17 cellular contexts compared by ENCODE assay signal in genomic region chr5:181198905-181199519, GRCh38. TPM values are rescaled to one million over a fixed set of nuclear protein-coding genes. Genes with fewer than 3 reads are reported as not detected.
DNase-seq lines count a peak whose midpoint lies in the region; ATAC-seq and TF ChIP-seq lines count a peak whose summit lies in the region.
"Had no signal": no experiment of that assay in that cellular context is flagged by ENCODE, and none has a peak within 500 bp of the region (broad histone marks: within the 10 kb centered on the region; RNA-seq: fewer than 3 reads in every experiment).

No MANE protein-coding gene starts in this region.

- no peak overlapping the region for H3K4me3 ChIP-seq in brain microvascular endothelial cell (ENCODE audit: low read depth, low read length)

- H3K27ac ChIP-seq in brain microvascular endothelial cell = no peak overlapping the region

- H3K4me3 Mint-ChIP-seq in WTC11 = no peak overlapping the region
- no peak overlapping the region for H3K4me3 Mint-ChIP-seq in activated naive CD8-positive, alpha-beta T cell treated with anti-CD3 and anti-CD28 coated beads for 36 hours

- H3K27me3 ChIP-seq in brain microvascular endothelial cell (replicated peaks) = no peaks in the 10 kb centered on the region

- peaks cover 56% of the 10 kb centered on the region for H3K27me3 Mint-ChIP-seq in WTC11 (ENCODE audit: low read depth)
- H3K27me3 Mint-ChIP-seq in activated naive CD8-positive, alpha-beta T cell treated with anti-CD3 and anti-CD28 coated beads for 36 hours = peaks cover 8% of the 10 kb centered on the region

- H3K36me3 ChIP-seq in brain microvascular endothelial cell (replicated peaks) = no peaks in the 10 kb centered on the region
- H3K36me3 ChIP-seq: BE2C had no signal

- peaks cover 54% of the 10 kb centered on the region for H3K4me1 Mint-ChIP-seq in WTC11
- H3K4me1 Mint-ChIP-seq in activated naive CD8-positive, alpha-beta T cell treated with anti-CD3 and anti-CD28 coated beads for 36 hours = no peaks in the 10 kb centered on the region

- H3K27ac Mint-ChIP-seq in WTC11 = no peak overlapping the region
- H3K27ac Mint-ChIP-seq in activated naive CD8-positive, alpha-beta T cell treated with anti-CD3 and anti-CD28 coated beads for 36 hours = no peak overlapping the region

- DNase-seq in GM13977 (ENCODE audit: low spot score) (peak; percentile 78), WTC11 (ENCODE audit: low spot score) (peak; percentile 16), D341Med (ENCODE audit: low spot score) (no peak), brain microvascular endothelial cell (no peak), hepatic stellate cell (ENCODE audit: low spot score) (no peak)
- DNase-seq in activated naive CD8-positive, alpha-beta T cell treated with anti-CD3 and anti-CD28 coated beads for 36 hours = no peak
- DNase-seq: activated CD8-positive, alpha-beta memory T cell treated with anti-CD3 and anti-CD28 coated beads, Interleukin-2, amount 50 U/mL, for 48 hours; BE2C; KBM-7; mammary epithelial cell; NCI-H748 treated with DMSO at 0.1 percent for 48 hours; retina had no signal

- ATAC-seq in GM21367 (IDR thresholded peaks at IDR 0.05; ENCODE audit: unreplicated experiment) (peak; percentile 51), HG02981 (IDR thresholded peaks at IDR 0.05; ENCODE audit: unreplicated experiment) (peak; percentile 80), WTC11 (peak; percentile 29)

- H3K36me3 Mint-ChIP-seq in WTC11 = no peaks in the 10 kb centered on the region
- H3K36me3 Mint-ChIP-seq in activated naive CD8-positive, alpha-beta T cell treated with anti-CD3 and anti-CD28 coated beads for 36 hours = no peaks in the 10 kb centered on the region

- in situ Hi-C loops in GM13977 (cut with MboI; ENCODE audit: low pct_unique_long_range_greater_than_20kb, low sequenced_read_pairs, unreplicated experiment) = no loop called here
- in situ Hi-C loops in brain microvascular endothelial cell (cut with HindIII; ENCODE audit: low pct_ligation_motif_present, low sequenced_read_pairs) = no loop called here

- no peaks in the 10 kb centered on the region for H3K9me3 Mint-ChIP-seq in WTC11
- H3K9me3 Mint-ChIP-seq in activated naive CD8-positive, alpha-beta T cell treated with anti-CD3 and anti-CD28 coated beads for 36 hours = no peaks in the 10 kb centered on the region

- CTCF ChIA-PET in WTC11 (lab: Charles Lee) = interaction anchor here (0.9 to 1.6 kb wide), 3 partner anchors 14 to 30 kb away, joined by 3 to 10 read pairs (median 3); no protein-coding TSS in a partner anchor

- POLR2A ChIA-PET in WTC11 (lab: Charles Lee) = interaction anchor here (1.0 to 1.3 kb wide), 2 partner anchors 8 to 61 kb away, joined by 3 read pairs; no protein-coding TSS in a partner anchor

- TF ChIP-seq CTCF in GM13977 (IDR thresholded peaks at IDR 0.05; ENCODE audit: extremely low read depth, insufficient read depth, missing control alignments) (no peak), WTC11 (IDR thresholded peaks at IDR 0.05) (no peak), brain microvascular endothelial cell (IDR thresholded peaks at IDR 0.05; ENCODE audit: low read depth, low read length, missing control alignments) (no peak)

TF ChIP-seq in WTC11, 78 proteins besides CTCF, POLR2A, EP300 and RAD21:
- TF ChIP-seq MXD4 (CRISPR knock-in tag; IDR thresholded peaks at IDR 0.05; ENCODE audit: borderline replicate concordance) (no peak), SOX15 (CRISPR knock-in tag; IDR thresholded peaks at IDR 0.05) (no peak), ZNF219 (CRISPR knock-in tag; IDR thresholded peaks at IDR 0.05; ENCODE audit: borderline replicate concordance) (no peak), NFATC4 (CRISPR knock-in tag; IDR thresholded peaks at IDR 0.05) (no peak)

RNA-seq across cellular contexts. Expression of gene TRIM7, which starts 6.0 kb away (rescaled TPM):
- total RNA-seq in WTC11 (2021) = 0.64 to 1.4 TPM (median 0.98 TPM) in 3 replicates
- total RNA-seq in activated naive CD8-positive, alpha-beta T cell treated with anti-CD3 and anti-CD28 coated beads for 36 hours = under 1 TPM; 0.62 to 0.68 TPM

RNA-seq across cellular contexts. Expression of gene TRIM41, which starts 24.1 kb away (rescaled TPM):
- 31.9 to 33.5 TPM (median 32.2 TPM) in 3 replicates for total RNA-seq in WTC11 (2021)
- 10 to 100 TPM; 34.2 to 37.6 TPM for total RNA-seq in activated naive CD8-positive, alpha-beta T cell treated with anti-CD3 and anti-CD28 coated beads for 36 hours

RNA-seq across cellular contexts. Expression of gene RACK1, which starts 44.7 kb away (rescaled TPM):
- total RNA-seq in WTC11 (2021) = 2,360 to 2,535 TPM (median 2,479 TPM) in 3 replicates
- 1,000 to 10,000 TPM; 2,517 to 2,594 TPM for total RNA-seq in activated naive CD8-positive, alpha-beta T cell treated with anti-CD3 and anti-CD28 coated beads for 36 hours

RNA-seq across cellular contexts. Expression of gene OR2V2, which starts 51.6 kb away (rescaled TPM):
- not detected in 3 replicates for total RNA-seq in WTC11 (2021)
- not detected for total RNA-seq in activated naive CD8-positive, alpha-beta T cell treated with anti-CD3 and anti-CD28 coated beads for 36 hours
- total RNA-seq: cardiac septum; fibroblast of villous mesenchyme; mammary epithelial cell; T-helper 2 cell treated with Interferon-gamma antibody and Interleukin-4, amounts not matched to agents 100 ng/mL and 5 ng/mL, for 36 hours had no signal

Comparison
In these comparisons a context has a peak if more than half of its experiments do, and no peak if none do; other contexts are left out.
1. DNase-seq: peak in GM13977 (single experiment) and WTC11 (single experiment); none in D341Med (single experiment), brain microvascular endothelial cell (single experiment), hepatic stellate cell (single experiment) and activated naive CD8-positive, alpha-beta T cell treated with anti-CD3 and anti-CD28 coated beads for 36 hours (single experiment).
2. ATAC-seq: peak in every context shown above with its lines; median percentile 80 in HG02981; 51 in GM21367; 29 in WTC11.